ENCODE assay signal across 8 cellular contexts in the genomic region with DNA sequence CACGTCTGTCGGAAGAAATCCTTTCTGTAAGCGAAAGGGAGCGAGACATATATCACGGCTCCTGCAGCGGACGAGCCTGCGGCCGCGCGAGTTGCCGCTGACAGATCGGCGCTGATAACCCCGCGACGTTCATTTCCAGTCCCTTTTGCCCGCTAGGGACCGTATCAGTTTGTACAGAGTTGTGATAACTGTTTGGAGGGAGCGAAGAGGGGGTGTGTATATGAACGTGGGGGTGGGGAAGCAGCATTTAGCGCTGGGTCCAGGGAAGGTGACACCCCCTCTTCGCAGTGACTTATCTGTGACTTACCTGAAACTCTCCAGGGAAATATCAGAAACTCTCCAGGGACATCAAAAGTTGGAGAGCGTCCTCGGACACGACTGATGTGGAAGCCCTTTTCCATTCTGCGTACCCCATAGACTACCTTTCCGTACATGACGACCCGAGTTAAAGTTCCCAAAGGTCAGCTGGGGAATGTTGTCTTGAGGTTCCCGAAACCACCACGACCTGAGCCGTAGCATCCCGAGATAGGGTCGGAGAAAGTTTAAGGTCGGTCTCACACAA. TPM values are rescaled to one million over a fixed set of nuclear protein-coding genes. Genes with fewer than 3 reads are reported as not detected.
DNase-seq lines count a peak whose midpoint lies in the region; ATAC-seq and TF ChIP-seq lines count a peak whose summit lies in the region.

No MANE protein-coding gene starts in this region.

- no peaks in the 10 kb centered on the region for H3K36me3 Mint-ChIP-seq in T-cell

- H3K4me3 ChIP-seq in fibroblast of pulmonary artery (replicated peaks; ENCODE audit: low read depth, low read length) (peak overlapping the region; percentile 70), retinal pigment epithelial cell (ENCODE audit: low read length) (peak overlapping the region; percentile 85)

- TF ChIP-seq CTCF in fibroblast of pulmonary artery (IDR thresholded peaks at IDR 0.05; ENCODE audit: low read length, missing control alignments), result peak; percentile 6
- no peak for TF ChIP-seq CTCF in retinal pigment epithelial cell (conservative IDR thresholded peaks at IDR 0.05; ENCODE audit: low read depth, low read length)

- peak overlapping the region; percentile 35 to 63 (median 46) for H3K4me3 Mint-ChIP-seq in T-cell

- H3K27ac Mint-ChIP-seq in T-cell, result peak overlapping the region in 1 of 2 donors; percentile 46

- CTCF ChIA-PET in T-cell (lab: Charles Lee), result no interaction called here

- POLR2A ChIA-PET in T-cell (lab: Charles Lee), result no interaction called here

- no peaks in the 10 kb centered on the region for H3K9me3 Mint-ChIP-seq in T-cell

- peaks cover 51 to 72% of the 10 kb centered on the region in 2 donors for H3K27me3 Mint-ChIP-seq in T-cell

- peaks cover 6 to 28% (median 25%) of the 10 kb centered on the region in 3 donors for H3K4me1 Mint-ChIP-seq in T-cell

- ATAC-seq in T-cell (replicated peaks in 1 of 4) (no peak), GM19452 (IDR thresholded peaks at IDR 0.05; ENCODE audit: unreplicated experiment) (no peak)

- DNase-seq in DMS 273 (lab: John Stamatoyannopoulos, UW; ENCODE audit: unreplicated experiment) (peak; percentile 53), DMS 273 treated with DMSO at 0.1 percent for 48 hours (lab: John Stamatoyannopoulos, UW) (no peak), T-cell (peak in 2 of 34 experiments; percentile 4 to 19), fibroblast of pulmonary artery (ENCODE audit: low read depth) (peak; percentile 29), retinal pigment epithelial cell (ENCODE audit: low read depth) (no peak), occipital lobe (lab: John Stamatoyannopoulos, UW) (no peak), midbrain (lab: John Stamatoyannopoulos, UW) (no peak)

RNA-seq across cellular contexts. Expression of a gene that starts 0.9 kb away (rescaled TPM):
- under 1 TPM; 0.13 to 0.96 (median 0.59) TPM for total RNA-seq in T-cell
- total RNA-seq in occipital lobe, result 0.16 TPM

Comparison
In these comparisons a context has a peak if more than half of its experiments do, and no peak if none do; other contexts are left out.
1. DNase-seq: peak in DMS 273 (single experiment) and fibroblast of pulmonary artery (single experiment); none in DMS 273 treated with DMSO at 0.1 percent for 48 hours (single experiment), retinal pigment epithelial cell (single experiment), occipital lobe (single experiment) and midbrain (single experiment).